21 cellular contexts compared by ENCODE assay signal in genomic region chr11:131572423-131572822, GRCh38.
"Had no signal": no experiment of that assay in that cellular context is flagged by ENCODE, and none has a peak within 500 bp of the region (broad histone marks: within the 10 kb centered on the region; RNA-seq: fewer than 3 reads in every experiment).

No MANE protein-coding gene starts in this region.

- DNase-seq: activated CD4-positive, alpha-beta T cell treated with anti-CD3 and anti-CD28 coated beads for 48 hours; activated CD4-positive, alpha-beta T cell treated with anti-CD3 and anti-CD28 coated beads, Interleukin-2, amount 50 U/mL, for 4 hours; activated CD4-positive, CD25-positive, alpha-beta regulatory T cell treated with anti-CD3 and anti-CD28 coated beads, Interleukin-2, amount 50 U/mL, for 72 hours; activated CD8-positive, alpha-beta memory T cell treated with anti-CD3 and anti-CD28 coated beads, Interleukin-2, amount 50 U/mL, for 48 hours; activated CD8-positive, alpha-beta T cell treated with anti-CD3 and anti-CD28 coated beads, Interleukin-2, amount 10 ng/mL, durations not matched to agents 7 days and 5 days; activated naive CD4-positive, alpha-beta T cell; activated T-cell treated with anti-CD3 and anti-CD28 coated beads, Interleukin-2, amount 50 U/mL, for 1 hour; NCI-H1092; NCI-H1417 treated with DMSO at 0.1 percent for 48 hours; NCI-H1694; NCI-H2029; NCI-H2107; NCI-H2171 treated with DMSO at 0.1 percent for 48 hours; NCI-H226; NCI-H526; NCI-H82; SIG-M5; T-helper 17 cell; T-helper 9 cell had no signal

- H3K36me3 Mint-ChIP-seq: activated naive CD4-positive, alpha-beta T cell treated with anti-CD3 and anti-CD28 coated beads, Interleukin-2, amount 50 U/mL, for 24 hours; WTC11 had no signal

- ATAC-seq: activated CD8-positive, alpha-beta T cell treated with anti-CD3 and anti-CD28 coated beads, Interleukin-2, amount 10 ng/mL, durations not matched to agents 7 days and 5 days; T-helper 17 cell; WTC11 had no signal

- H3K9me3 Mint-ChIP-seq: WTC11 had no signal

- H3K4me1 Mint-ChIP-seq: activated naive CD4-positive, alpha-beta T cell treated with anti-CD3 and anti-CD28 coated beads, Interleukin-2, amount 50 U/mL, for 24 hours; T-helper 17 cell had no signal

- H3K27ac Mint-ChIP-seq: activated CD8-positive, alpha-beta T cell treated with anti-CD3 and anti-CD28 coated beads, Interleukin-2, amount 10 ng/mL, durations not matched to agents 7 days and 5 days; activated naive CD4-positive, alpha-beta T cell treated with anti-CD3 and anti-CD28 coated beads, Interleukin-2, amount 50 U/mL, for 24 hours; T-helper 17 cell; WTC11 had no signal

- H3K4me3 Mint-ChIP-seq: activated CD8-positive, alpha-beta T cell treated with anti-CD3 and anti-CD28 coated beads, Interleukin-2, amount 10 ng/mL, durations not matched to agents 7 days and 5 days; activated naive CD4-positive, alpha-beta T cell treated with anti-CD3 and anti-CD28 coated beads, Interleukin-2, amount 50 U/mL, for 24 hours; T-helper 17 cell; WTC11 had no signal

- H3K27me3 Mint-ChIP-seq: T-helper 17 cell had no signal
